1 cellular context compared by ENCODE assay signal in the genomic region with DNA sequence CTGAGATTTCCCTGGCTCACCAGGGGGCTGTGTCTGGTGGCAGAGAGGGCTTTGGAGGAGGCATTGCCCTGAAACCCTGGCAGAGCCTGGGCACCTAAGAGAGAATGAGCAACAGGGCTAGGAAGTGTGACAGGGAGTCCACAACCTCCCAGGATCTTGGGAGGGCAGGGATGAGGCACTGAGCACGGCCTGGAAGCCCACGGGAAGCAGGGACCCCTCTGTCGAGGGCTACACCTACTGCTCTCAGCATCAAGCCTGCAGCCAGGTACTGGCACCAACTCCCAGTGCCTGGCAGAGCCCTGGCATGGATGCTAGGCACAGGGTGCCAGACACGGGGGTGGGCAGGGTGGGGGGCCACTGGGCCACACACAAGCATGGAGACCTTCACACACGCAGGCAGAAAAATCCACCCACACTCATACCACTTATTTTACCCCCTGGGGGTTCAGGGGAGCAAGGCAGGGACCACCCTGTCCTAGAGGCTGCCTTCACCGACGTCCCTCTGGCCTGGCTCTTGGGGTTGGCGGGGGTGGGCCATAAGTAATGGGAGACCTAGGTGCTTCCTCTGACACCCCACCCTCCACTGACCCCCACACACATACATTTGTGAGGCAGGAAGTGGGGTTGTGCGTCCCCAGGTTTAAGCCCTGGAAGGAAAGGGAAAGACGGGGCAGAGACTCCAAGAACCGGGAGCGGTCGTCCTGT.
TF ChIP-seq lines count a peak whose summit lies in the region.

No MANE protein-coding gene starts in this region.

TF ChIP-seq in endothelial cell of umbilical vein, 7 proteins besides CTCF, POLR2A, EP300 and RAD21:
- TF ChIP-seq POLR2AphosphoS5 (IDR thresholded peaks at IDR 0.05; ENCODE audit: insufficient read depth, low read depth, low read length) = no peak
- TF ChIP-seq EZH2 (IDR thresholded peaks at IDR 0.05; ENCODE audit: borderline replicate concordance, low read depth, low read length, severe bottlenecking) = no peak
- TF ChIP-seq MYC (IDR thresholded peaks at IDR 0.05; ENCODE audit: low read depth, low read length) = no peak
- no peak for TF ChIP-seq GATA2 (IDR thresholded peaks at IDR 0.05; ENCODE audit: insufficient read depth, insufficient read length, low read depth, low read length)
